In genomic region chr1:154420172-154420571, GRCh38 we compare ENCODE assay signal across 8 cellular contexts. TPM values are rescaled to one million over a fixed set of nuclear protein-coding genes. Genes with fewer than 3 reads are reported as not detected.
DNase-seq lines count a peak whose midpoint lies in the region; ATAC-seq and TF ChIP-seq lines count a peak whose summit lies in the region.

No MANE protein-coding gene starts in this region.

- H3K27ac ChIP-seq in foreskin keratinocyte = peak overlapping the region; percentile 97

- ATAC-seq in foreskin keratinocyte = peak; percentile 42
- no peak for ATAC-seq in HG03442 (IDR thresholded peaks at IDR 0.05; ENCODE audit: unreplicated experiment)

- H3K27me3 ChIP-seq in foreskin keratinocyte = no peaks in the 10 kb centered on the region

- TF ChIP-seq CTCF in foreskin keratinocyte (conservative IDR thresholded peaks at IDR 0.05) = no peak

- DNase-seq in GDM1 (lab: John Stamatoyannopoulos, UW) = peak; percentile 55
- peak; percentile 23 for DNase-seq in NCI-H2196 treated with DMSO at 0.1 percent for 48 hours (lab: John Stamatoyannopoulos, UW; ENCODE audit: unreplicated experiment)
- peak; percentile 41 for DNase-seq in activated T-helper 9 cell treated with anti-CD3 and anti-CD28 coated beads, Interleukin-2, amount 50 U/mL, for 16 hours (ENCODE audit: low read depth)
- peak; percentile 41 to 68 for DNase-seq in foreskin keratinocyte
- peak in 7 of 10 donors; percentile 35 to 94 (median 77) for DNase-seq in posterior cingulate gyrus
- DNase-seq in NCI-H187 (lab: John Stamatoyannopoulos, UW) = no peak
- no peak for DNase-seq in NCI-H1105 treated with DMSO at 0.1 percent for 48 hours (lab: John Stamatoyannopoulos, UW)

- intact Hi-C loops in posterior cingulate gyrus (cut with DNase I) = no loop called here

- peaks cover 57% of the 10 kb centered on the region for H3K4me1 ChIP-seq in foreskin keratinocyte

RNA-seq across cellular contexts. Expression of gene IL6R, which starts 15.0 kb away (rescaled TPM):
- total RNA-seq in foreskin keratinocyte = 17.5 and 22.5 TPM in 2 replicates
- polyA plus RNA-seq in foreskin keratinocyte = 5.8 and 6.3 TPM in 2 replicates

Comparison
In these comparisons a context has a peak if more than half of its experiments do, and no peak if none do; other contexts are left out.
1. DNase-seq: peak in GDM1 (single experiment), NCI-H2196 treated with DMSO at 0.1 percent for 48 hours (single experiment), activated T-helper 9 cell treated with anti-CD3 and anti-CD28 coated beads, Interleukin-2, amount 50 U/mL, for 16 hours (single experiment), foreskin keratinocyte (2 of 2) and posterior cingulate gyrus (7 of 10); none in NCI-H187 (0 of 2) and NCI-H1105 treated with DMSO at 0.1 percent for 48 hours (single experiment).